ENCODE assay signal across 8 cellular contexts in the genomic region with DNA sequence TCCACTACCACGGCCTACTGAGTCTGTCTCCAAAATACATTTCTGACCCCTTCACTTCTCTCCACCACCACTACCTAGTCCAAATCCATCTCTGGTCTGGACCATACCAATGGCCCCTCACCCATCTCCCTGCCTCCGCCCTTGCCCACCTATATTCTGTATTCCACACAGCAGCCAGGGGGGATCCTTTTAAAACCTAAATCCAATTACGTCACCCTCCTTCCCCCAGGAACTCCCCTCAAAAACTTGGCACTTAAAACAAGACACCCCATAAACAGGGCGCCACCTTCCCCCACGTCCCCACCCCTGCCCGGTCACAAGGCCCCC. TPM values are rescaled to one million over a fixed set of nuclear protein-coding genes. Genes with fewer than 3 reads are reported as not detected.
DNase-seq lines count a peak whose midpoint lies in the region; ATAC-seq and TF ChIP-seq lines count a peak whose summit lies in the region.

No MANE protein-coding gene starts in this region.

- H3K4me3 Mint-ChIP-seq in CD4-positive, CD25-positive, alpha-beta regulatory T cell = peak overlapping the region; percentile 90 to 99 (median 96)
- H3K4me3 Mint-ChIP-seq in endothelial cell (ENCODE audit: unreplicated experiment) = peak overlapping the region; percentile 99

- peak overlapping the region; percentile 96 to 97 (median 96) for H3K27ac Mint-ChIP-seq in CD4-positive, CD25-positive, alpha-beta regulatory T cell
- peak overlapping the region; percentile 72 for H3K27ac Mint-ChIP-seq in endothelial cell (ENCODE audit: unreplicated experiment)

- peaks cover 17% of the 10 kb centered on the region for H4K20me1 ChIP-seq in OCI-LY3 (ENCODE audit: insufficient read depth, low read length)

- H3K79me2 ChIP-seq in OCI-LY3 (ENCODE audit: low read length) = peaks cover 38% of the 10 kb centered on the region

- peaks cover 0 to 35% (median 26%) of the 10 kb centered on the region in 4 donors for H3K4me1 Mint-ChIP-seq in CD4-positive, CD25-positive, alpha-beta regulatory T cell
- H3K4me1 Mint-ChIP-seq in endothelial cell (ENCODE audit: unreplicated experiment) = peaks cover 19% of the 10 kb centered on the region

- DNase-seq in CD4-positive, CD25-positive, alpha-beta regulatory T cell = no peak
- no peak for DNase-seq in endothelial cell (ENCODE audit: low spot score)
- no peak for DNase-seq in NCI-H187 (lab: John Stamatoyannopoulos, UW)
- DNase-seq in dermis blood vessel endothelial cell = no peak
- DNase-seq in activated CD4-positive, CD25-positive, alpha-beta regulatory T cell treated with anti-CD3 and anti-CD28 coated beads, Interleukin-2, amount 50 U/mL, for 72 hours = no peak
- DNase-seq in NCI-H526 (lab: John Stamatoyannopoulos, UW) = no peak

- no peaks in the 10 kb centered on the region for H3K27me3 ChIP-seq in CD4-positive, CD25-positive, alpha-beta regulatory T cell (ENCODE audit: control insufficient read depth, insufficient read depth, low read length)
- H3K27me3 ChIP-seq in OCI-LY3 (ENCODE audit: low read depth, low read length) (no peaks in the 10 kb centered on the region), neuron (ENCODE audit: insufficient read depth, low read length) (peaks cover 3% of the 10 kb centered on the region)

- peaks cover 36% of the 10 kb centered on the region for H3K36me3 ChIP-seq in CD4-positive, CD25-positive, alpha-beta regulatory T cell (ENCODE audit: control insufficient read depth, insufficient read depth, low read length)
- peaks cover 42% of the 10 kb centered on the region for H3K36me3 ChIP-seq in OCI-LY3 (replicated peaks; ENCODE audit: low read depth, low read length)
- H3K36me3 ChIP-seq in neuron (ENCODE audit: insufficient read depth, low read length) = peaks cover 40% of the 10 kb centered on the region

- peak overlapping the region; percentile 63 for H3K27ac ChIP-seq in CD4-positive, CD25-positive, alpha-beta regulatory T cell (ENCODE audit: insufficient read depth, low read length, poor library complexity, severe bottlenecking)
- peak overlapping the region; percentile 39 for H3K27ac ChIP-seq in OCI-LY3 (ENCODE audit: low read length)

- TF ChIP-seq CTCF in OCI-LY3 (IDR thresholded peaks at IDR 0.05; ENCODE audit: low read depth, low read length) (no peak), endothelial cell (IDR thresholded peaks at IDR 0.05; ENCODE audit: unreplicated experiment) (no peak)

- H2AFZ ChIP-seq in OCI-LY3 (ENCODE audit: low read depth, low read length) (0 out of 2 replicates have a peak overlapping the region, but pooled peaks have one; percentile 28), neuron (ENCODE audit: low read depth, low read length) (peak overlapping the region; percentile 84)

- H3K9me3 Mint-ChIP-seq in CD4-positive, CD25-positive, alpha-beta regulatory T cell = peaks cover 0 to 2% (median 0%) of the 10 kb centered on the region in 7 donors
- no peaks in the 10 kb centered on the region for H3K9me3 Mint-ChIP-seq in endothelial cell (ENCODE audit: unreplicated experiment)

- H3K9ac ChIP-seq in OCI-LY3 (ENCODE audit: low read length) = peak overlapping the region; percentile 95

- no peak for ATAC-seq in CD4-positive, CD25-positive, alpha-beta regulatory T cell (ENCODE audit: low read depth in 2 of 2)

- peak overlapping the region; percentile 99 for H3K4me2 ChIP-seq in OCI-LY3 (ENCODE audit: low read length)

- peaks cover 25% of the 10 kb centered on the region for H3K36me3 Mint-ChIP-seq in CD4-positive, CD25-positive, alpha-beta regulatory T cell
- H3K36me3 Mint-ChIP-seq in endothelial cell (ENCODE audit: low read depth, unreplicated experiment) = peaks cover 32% of the 10 kb centered on the region

- H3K4me1 ChIP-seq in CD4-positive, CD25-positive, alpha-beta regulatory T cell (ENCODE audit: control insufficient read depth, insufficient read depth, low read length, poor library complexity, severe bottlenecking) = peaks cover 20% of the 10 kb centered on the region
- H3K4me1 ChIP-seq in OCI-LY3 (ENCODE audit: low read length) (peaks cover 18% of the 10 kb centered on the region), neuron (ENCODE audit: insufficient read depth, low read length) (peaks cover 14% of the 10 kb centered on the region)

- no peaks in the 10 kb centered on the region for H3K9me3 ChIP-seq in CD4-positive, CD25-positive, alpha-beta regulatory T cell (ENCODE audit: control insufficient read depth in 2 of 2, low read length in 2 of 2)
- H3K9me3 ChIP-seq in OCI-LY3 (ENCODE audit: insufficient read depth, low read length) (no peaks in the 10 kb centered on the region), neuron (ENCODE audit: low read length) (peaks cover 6% of the 10 kb centered on the region)

- H3K27me3 Mint-ChIP-seq in CD4-positive, CD25-positive, alpha-beta regulatory T cell = peaks cover 18% of the 10 kb centered on the region
- H3K27me3 Mint-ChIP-seq in endothelial cell (ENCODE audit: unreplicated experiment) = peaks cover 17% of the 10 kb centered on the region

- H3K4me3 ChIP-seq in CD4-positive, CD25-positive, alpha-beta regulatory T cell (ENCODE audit: low read depth, low read length) = peak overlapping the region; percentile 88
- H3K4me3 ChIP-seq in OCI-LY3 (ENCODE audit: low read length) (peak overlapping the region; percentile 94), neuron (ENCODE audit: low read length) (peak overlapping the region; percentile 100)

RNA-seq across cellular contexts. Expression of gene PDRG1, which starts 0.7 kb away (rescaled TPM):
- 10.3 TPM for total RNA-seq in CD4-positive, CD25-positive, alpha-beta regulatory T cell
- 10 to 100 TPM; 12.0 to 27.6 (median 20.4) TPM for polyA plus RNA-seq in CD4-positive, CD25-positive, alpha-beta regulatory T cell
- total RNA-seq in endothelial cell (ENCODE audit: unreplicated experiment) (21.2 TPM), dermis blood vessel endothelial cell (4.4 and 5.2 TPM in 2 replicates)

RNA-seq across cellular contexts. Expression of gene XKR7, which starts 16.8 kb away (rescaled TPM):
- 0.07 TPM for total RNA-seq in CD4-positive, CD25-positive, alpha-beta regulatory T cell
- polyA plus RNA-seq in CD4-positive, CD25-positive, alpha-beta regulatory T cell = not detected
- total RNA-seq in endothelial cell (ENCODE audit: unreplicated experiment) (0.23 TPM), dermis blood vessel endothelial cell (under 0.01 TPM in 1 of 2 replicates, not detected in the other)

RNA-seq across cellular contexts. Expression of gene CCM2L, which starts 59.1 kb away (rescaled TPM):
- total RNA-seq in CD4-positive, CD25-positive, alpha-beta regulatory T cell = not detected
- polyA plus RNA-seq in CD4-positive, CD25-positive, alpha-beta regulatory T cell = not detected
- total RNA-seq in endothelial cell (ENCODE audit: unreplicated experiment) = 27.2 TPM
- total RNA-seq in dermis blood vessel endothelial cell = 31.1 and 35.5 TPM in 2 replicates

Comparison
In these comparisons a context has a peak if more than half of its experiments do, and no peak if none do; other contexts are left out.
1. RNA of gene CCM2L, which starts 59.1 kb away (total RNA-seq): 31.1 to 35.5 TPM in dermis blood vessel endothelial cell and 27.2 TPM in endothelial cell (single experiment); not detected in CD4-positive, CD25-positive, alpha-beta regulatory T cell (single experiment); every median in the first group is over 10 times any median in the second.
2. Peak in every context shown above with its lines, with median percentiles within 50 percentile points of each other: H3K4me3 ChIP-seq.